In the genomic region with DNA sequence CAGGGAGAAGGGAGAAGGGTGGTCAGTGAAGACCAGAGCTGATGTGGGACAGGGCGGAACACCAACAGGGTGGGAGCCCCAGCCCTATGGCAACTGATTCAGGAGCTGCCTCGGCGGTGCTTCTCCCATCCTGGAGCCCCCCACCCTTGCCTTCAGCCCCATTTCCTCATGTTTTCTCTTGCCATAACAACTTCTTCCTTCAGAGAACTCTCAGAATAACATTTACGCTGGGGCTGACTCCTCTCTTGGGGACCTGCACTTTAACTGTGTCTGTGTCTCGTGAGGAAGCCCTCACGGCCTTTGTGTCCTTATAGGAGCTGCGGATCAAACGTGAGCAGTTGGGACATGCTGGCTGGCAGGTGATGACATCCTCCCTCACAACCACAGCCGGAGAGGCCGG, we compare ENCODE assay signal across 24 cellular contexts.
DNase-seq lines count a peak whose midpoint lies in the region; TF ChIP-seq lines count a peak whose summit lies in the region.
"Had no signal": no experiment of that assay in that cellular context is flagged by ENCODE, and none has a peak within 500 bp of the region (broad histone marks: within the 10 kb centered on the region; RNA-seq: fewer than 3 reads in every experiment).

No MANE protein-coding gene starts in this region.

- H3K36me3 ChIP-seq in esophagus muscularis mucosa (no peaks in the 10 kb centered on the region), neuronal stem cell (replicated peaks in 1 of 2; ENCODE audit: control insufficient read depth in 2 of 2, insufficient read depth in 2 of 2, low read length in 2 of 2) (no peaks in the 10 kb centered on the region)
- H3K36me3 ChIP-seq: BE2C, BLaER1 had no signal

- H3K18ac ChIP-seq in H9 (ENCODE audit: insufficient read length, low read depth, low read length) (no peak overlapping the region), neuronal stem cell (ENCODE audit: low read length) (peak overlapping the region; percentile 15)

- no peak for TF ChIP-seq EP300 in esophagus muscularis mucosa (IDR thresholded peaks at IDR 0.05)

- H4K20me1 ChIP-seq in H9 (ENCODE audit: control insufficient read depth, insufficient read depth, insufficient read length), result no peaks in the 10 kb centered on the region
- H4K20me1 ChIP-seq: BLaER1 had no signal

- H3K9ac ChIP-seq in H9 (ENCODE audit: extremely low read depth, insufficient read length, low read length) (no peak overlapping the region), neuronal stem cell (ENCODE audit: low read depth, low read length, poor library complexity) (no peak overlapping the region)
- H3K9ac ChIP-seq: BLaER1 had no signal

- intact Hi-C loops in esophagus muscularis mucosa (cut with DNase I), result no loop called here

- no peaks in the 10 kb centered on the region for H3K23me2 ChIP-seq in H9 (ENCODE audit: insufficient read length, low read depth, low read length, poor library complexity, severe bottlenecking)

- H2BK12ac ChIP-seq in H9 (ENCODE audit: insufficient read length, low read depth, low read length) (no peak overlapping the region), neuronal stem cell (ENCODE audit: low read length) (no peak overlapping the region)

- H4K91ac ChIP-seq in H9 (ENCODE audit: insufficient read length, low read depth, low read length) (no peak overlapping the region), neuronal stem cell (ENCODE audit: low read depth, low read length, poor library complexity) (no peak overlapping the region)

- no peaks in the 10 kb centered on the region for H3K4me1 ChIP-seq in H9 (ENCODE audit: insufficient read depth, low read length)
- H3K4me1 ChIP-seq in esophagus muscularis mucosa, result peaks cover 18 to 30% (median 24%) of the 10 kb centered on the region in 4 donors
- no peaks in the 10 kb centered on the region for H3K4me1 ChIP-seq in neuronal stem cell (ENCODE audit: control insufficient read depth in 2 of 2, insufficient read depth in 1 of 2, low read depth in 1 of 2, low read length in 2 of 2)
- H3K4me1 ChIP-seq: BE2C, BLaER1 had no signal

- H2AFZ ChIP-seq in H9 (ENCODE audit: low read length), result no peak overlapping the region
- no peak overlapping the region for H2AFZ ChIP-seq in neuronal stem cell (ENCODE audit: low read length)

- H2BK15ac ChIP-seq in H9 (ENCODE audit: low read depth, low read length) (no peak overlapping the region), neuronal stem cell (ENCODE audit: low read length) (no peak overlapping the region)

- H3K27me3 ChIP-seq in H9 (ENCODE audit: insufficient read depth, low read length) (no peaks in the 10 kb centered on the region), esophagus muscularis mucosa (no peaks in the 10 kb centered on the region), neuronal stem cell (ENCODE audit: control insufficient read depth in 3 of 3, insufficient read depth in 3 of 3, low read depth in 1 of 3, low read length in 3 of 3) (no peaks in the 10 kb centered on the region)
- H3K27me3 ChIP-seq: BE2C, BLaER1 had no signal

- H3K9me3 ChIP-seq in H9 (ENCODE audit: control insufficient read depth, low read depth, low read length), result no peaks in the 10 kb centered on the region
- H3K9me3 ChIP-seq in esophagus muscularis mucosa, result no peaks in the 10 kb centered on the region
- no peaks in the 10 kb centered on the region for H3K9me3 ChIP-seq in neuronal stem cell (replicated peaks in 1 of 2; ENCODE audit: control insufficient read depth in 2 of 2, insufficient read depth in 1 of 2, low read depth in 1 of 2, low read length in 2 of 2)
- H3K9me3 ChIP-seq: BE2C, BLaER1 had no signal

- H3K23ac ChIP-seq in H9 (ENCODE audit: insufficient read length, low read depth, low read length) (no peak overlapping the region), neuronal stem cell (ENCODE audit: low read depth, low read length, poor library complexity) (no peak overlapping the region)

- H3K4me2 ChIP-seq in H9 (ENCODE audit: insufficient read depth, insufficient read length, low read length), result no peak overlapping the region
- H3K4me2 ChIP-seq in neuronal stem cell (ENCODE audit: insufficient read depth, low read length, poor library complexity, severe bottlenecking), result no peak overlapping the region
- H3K4me2 ChIP-seq: BLaER1 had no signal

- H4K8ac ChIP-seq in H9 (replicated peaks; ENCODE audit: insufficient read length, low read depth, low read length) (no peak overlapping the region), neuronal stem cell (ENCODE audit: low read depth, low read length) (no peak overlapping the region)

- no peak overlapping the region for H3K56ac ChIP-seq in H9 (ENCODE audit: insufficient read length, low read depth, low read length)

- H2AK5ac ChIP-seq in H9 (ENCODE audit: insufficient read length, low read length) (no peak overlapping the region), neuronal stem cell (ENCODE audit: low read depth, low read length) (no peak overlapping the region)

- peaks cover 24 to 25% of the 10 kb centered on the region in 2 experiments for H3K4me1 Mint-ChIP-seq in H9

- TF ChIP-seq CTCF in H9 (conservative IDR thresholded peaks at IDR 0.05), result no peak
- no peak for TF ChIP-seq CTCF in esophagus muscularis mucosa (IDR thresholded peaks at IDR 0.05)
- TF ChIP-seq CTCF in GM13977 (IDR thresholded peaks at IDR 0.05; ENCODE audit: extremely low read depth, insufficient read depth, missing control alignments), result no peak

- no peak overlapping the region for H4K5ac ChIP-seq in H9 (ENCODE audit: insufficient read length, low read depth, low read length)

- in situ Hi-C loops in GM13977 (cut with MboI; ENCODE audit: low pct_unique_long_range_greater_than_20kb, low sequenced_read_pairs, unreplicated experiment), result no loop called here

- no peak overlapping the region for H3K4me3 Mint-ChIP-seq in H9
- H3K4me3 Mint-ChIP-seq: CD4-positive, alpha-beta memory T cell; CD4-positive, CD25-positive, alpha-beta regulatory T cell; CD8-positive, alpha-beta memory T cell had no signal

- TF ChIP-seq POLR2A in esophagus muscularis mucosa (IDR thresholded peaks at IDR 0.05; ENCODE audit: low read depth), result no peak

- H3K27ac ChIP-seq in H9 (ENCODE audit: insufficient read length, low read depth, low read length), result no peak overlapping the region
- no peak overlapping the region for H3K27ac ChIP-seq in esophagus muscularis mucosa (replicated peaks in 1 of 4)
- no peak overlapping the region for H3K27ac ChIP-seq in neuronal stem cell (replicated peaks; ENCODE audit: low read length)
- H3K27ac ChIP-seq: BLaER1 had no signal

- H3K4ac ChIP-seq in H9 (ENCODE audit: low read depth, low read length) (no peak overlapping the region), neuronal stem cell (ENCODE audit: low read length) (no peak overlapping the region)

- H3K27me3 Mint-ChIP-seq in H9 (ENCODE audit: low read depth), result peaks cover 39% of the 10 kb centered on the region

- H3K4me3 ChIP-seq in esophagus muscularis mucosa (no peak overlapping the region), neuronal stem cell (ENCODE audit: low read length in 2 of 2) (no peak overlapping the region)
- H3K4me3 ChIP-seq: BLaER1, GM12878 had no signal

- DNase-seq in H9 (peak; percentile 18), esophagus muscularis mucosa (ENCODE audit: extremely low spot score) (peak; percentile 47), neuronal stem cell (ENCODE audit: low spot score) (no peak), NCI-H526 (lab: John Stamatoyannopoulos, UW) (no peak), T-helper 9 cell (no peak), GM13977 (ENCODE audit: low spot score) (no peak)
- DNase-seq: 8988T; ACHN; BE2C; C1 segment of cervical spinal cord; CD4-positive, alpha-beta memory T cell; CD4-positive, CD25-positive, alpha-beta regulatory T cell; CD8-positive, alpha-beta memory T cell; COR-L47; DMS 273 treated with DMSO at 0.1 percent for 48 hours; DMS153; DMS53; DMS79; DND-41; EL; GDM1 had no signal

- H2BK20ac ChIP-seq in H9 (ENCODE audit: low read depth, low read length, poor library complexity, severe bottlenecking), result no peak overlapping the region

- H3K14ac ChIP-seq in H9 (ENCODE audit: insufficient read depth, low read length) (no peak overlapping the region), neuronal stem cell (ENCODE audit: low read length) (peak overlapping the region; percentile 15)

- H2BK120ac ChIP-seq in H9 (ENCODE audit: low read depth, low read length, poor library complexity, severe bottlenecking) (no peak overlapping the region), neuronal stem cell (ENCODE audit: low read depth, low read length) (no peak overlapping the region)

- no peak overlapping the region for H3T11ph ChIP-seq in H9 (ENCODE audit: low read length)

- H3K36me3 Mint-ChIP-seq in H9 (ENCODE audit: insufficient read depth in 1 of 3, low read depth in 3 of 3), result no peaks in the 10 kb centered on the region
- H3K36me3 Mint-ChIP-seq: CD14-positive monocyte; CD4-positive, alpha-beta memory T cell; CD4-positive, CD25-positive, alpha-beta regulatory T cell; CD8-positive, alpha-beta memory T cell had no signal

- H3K27ac Mint-ChIP-seq in H9, result peak overlapping the region in 1 of 3 experiments; percentile 54; a peak in 1 of 7 replicates
- H3K27ac Mint-ChIP-seq: CD4-positive, alpha-beta memory T cell; CD4-positive, CD25-positive, alpha-beta regulatory T cell had no signal

- H3K79me1 ChIP-seq in H9 (ENCODE audit: insufficient read depth, low read depth, low read length, poor library complexity, severe bottlenecking), result no peaks in the 10 kb centered on the region
- no peaks in the 10 kb centered on the region for H3K79me1 ChIP-seq in neuronal stem cell (ENCODE audit: low read depth, low read length)

- WGBS in H9 (ENCODE audit: extremely low coverage, insufficient read length, low lambda C conversion rate), result no CpG with 5 or more reads among the region's 10 CpGs
- WGBS in esophagus muscularis mucosa, result 88% methylated on average over 10 of the region's 10 CpGs
- WGBS in neuronal stem cell (ENCODE audit: extremely low coverage in 2 of 2, insufficient read length in 2 of 2, insufficient replicate concordance in 1 of 2), 2 donors, result no CpG with 5 or more reads among the region's 10 CpGs

- H3K9me3 Mint-ChIP-seq in H9, result no peaks in the 10 kb centered on the region
- H3K9me3 Mint-ChIP-seq: CD4-positive, CD25-positive, alpha-beta regulatory T cell had no signal

- H3K79me2 ChIP-seq in H9 (ENCODE audit: insufficient read depth, low read length), result no peaks in the 10 kb centered on the region

- H2BK5ac ChIP-seq in H9 (ENCODE audit: insufficient read length, low read length) (no peak overlapping the region), neuronal stem cell (ENCODE audit: low read length) (no peak overlapping the region)

Comparison
In these comparisons a context has a peak if more than half of its experiments do, and no peak if none do; other contexts are left out.
1. DNase-seq: peak in H9 (single experiment) and esophagus muscularis mucosa (single experiment); none in neuronal stem cell (single experiment), NCI-H526 (0 of 2), T-helper 9 cell (single experiment) and GM13977 (single experiment).